Comparison of ENCODE assay signal across 8 cellular contexts in genomic region chr5:172707285-172708182, GRCh38.
DNase-seq lines count a peak whose midpoint lies in the region; ATAC-seq and TF ChIP-seq lines count a peak whose summit lies in the region.

No MANE protein-coding gene starts in this region.

- H3K27ac Mint-ChIP-seq in MCF 10A (ENCODE audit: low read depth, unreplicated experiment) (no peak overlapping the region), memory B cell (no peak overlapping the region)

- peak; percentile 88 for TF ChIP-seq CTCF in MCF 10A (IDR thresholded peaks at IDR 0.05; ENCODE audit: unreplicated experiment)

- ATAC-seq in memory B cell (ENCODE audit: low read depth) (peak; percentile 37), GM21367 (IDR thresholded peaks at IDR 0.05; ENCODE audit: unreplicated experiment) (no peak), HG03439 (IDR thresholded peaks at IDR 0.05; ENCODE audit: unreplicated experiment) (no peak), GM19455 (IDR thresholded peaks at IDR 0.05; ENCODE audit: unreplicated experiment) (no peak)

- DNase-seq in stimulated activated CD4-positive, alpha-beta T cell treated with anti-CD3 and anti-CD28 coated beads, Interleukin-15, amount 100 ng/mL, for 24 hours, result peak; percentile 29
- DNase-seq in stimulated activated CD4-positive, alpha-beta T cell treated with anti-CD3 and anti-CD28 coated beads, Interleukin-4, amount 100 ng/mL, for 24 hours, result no peak
- DNase-seq in NCI-H345 treated with DMSO at 0.1 percent for 48 hours (lab: John Stamatoyannopoulos, UW; ENCODE audit: unreplicated experiment) (peak; percentile 30), MCF 10A (ENCODE audit: unreplicated experiment) (peak; percentile 89), memory B cell (ENCODE audit: low spot score in 2 of 2) (no peak)

- H3K36me3 Mint-ChIP-seq in MCF 10A (ENCODE audit: insufficient read depth, unreplicated experiment) (no peaks in the 10 kb centered on the region), memory B cell (peaks cover 3% of the 10 kb centered on the region)

- H3K9me3 Mint-ChIP-seq in MCF 10A (ENCODE audit: unreplicated experiment) (no peaks in the 10 kb centered on the region), memory B cell (no peaks in the 10 kb centered on the region)

- H3K4me3 Mint-ChIP-seq in MCF 10A (ENCODE audit: unreplicated experiment), result no peak overlapping the region
- H3K4me3 Mint-ChIP-seq in memory B cell, result no peak overlapping the region

- intact Hi-C loops in MCF 10A (cut with micrococcal nuclease), result loop anchor here (1.0 to 10.0 kb wide), 7 partner anchors 349 to 1267 kb away; partner anchors contain the start of genes BNIP1 and CREBRF

- POLR2A ChIA-PET in MCF 10A (lab: Yijun Ruan, JAX), result interaction anchor here (0.5 to 1.7 kb wide), 10 partner anchors 9 to 702 kb away, joined by 3 to 9 read pairs (median 3); partner anchors contain the start of genes RPL26L1 and STC2

- BruUV-seq in MCF 10A (replicated peaks; lab: Mats Ljungman, UMichigan), result no TSS peak

- CTCF ChIA-PET in MCF 10A (lab: Yijun Ruan, JAX), result interaction anchor here (0.6 to 17.0 kb wide), 67 partner anchors 7 to 1648 kb away, joined by 3 to 604 read pairs (median 4); partner anchors contain the start of genes NKX2-5, RPL26L1 and STC2

- H3K27me3 Mint-ChIP-seq in MCF 10A (ENCODE audit: insufficient read depth, unreplicated experiment), result no peaks in the 10 kb centered on the region
- peaks cover 41% of the 10 kb centered on the region for H3K27me3 Mint-ChIP-seq in memory B cell

- peaks cover 7% of the 10 kb centered on the region for H3K4me1 Mint-ChIP-seq in MCF 10A (ENCODE audit: insufficient read depth, unreplicated experiment)
- peaks cover 5% of the 10 kb centered on the region for H3K4me1 Mint-ChIP-seq in memory B cell

Comparison
In these comparisons a context has a peak if more than half of its experiments do, and no peak if none do; other contexts are left out.
1. DNase-seq: peak in stimulated activated CD4-positive, alpha-beta T cell treated with anti-CD3 and anti-CD28 coated beads, Interleukin-15, amount 100 ng/mL, for 24 hours (single experiment), NCI-H345 treated with DMSO at 0.1 percent for 48 hours (single experiment) and MCF 10A (single experiment); none in stimulated activated CD4-positive, alpha-beta T cell treated with anti-CD3 and anti-CD28 coated beads, Interleukin-4, amount 100 ng/mL, for 24 hours (single experiment) and memory B cell (0 of 2).